ENCODE assay signal across 1 cellular context in genomic region chr19:35509018-35509652, GRCh38.
TF ChIP-seq lines count a peak whose summit lies in the region.

No MANE protein-coding gene starts in this region.

TF ChIP-seq in GM12878, 131 proteins besides CTCF, POLR2A, EP300 and RAD21 (continues in another document):
- TF ChIP-seq SUZ12 (IDR thresholded peaks at IDR 0.05; ENCODE audit: unreplicated experiment) (no peak), HSF1 (IDR thresholded peaks at IDR 0.05; ENCODE audit: low read depth, low read length) (no peak), NKRF (conservative IDR thresholded peaks at IDR 0.05) (no peak), NFIC (IDR thresholded peaks at IDR 0.05; ENCODE audit: low read depth, low read length) (no peak), RCOR1 (conservative IDR thresholded peaks at IDR 0.05; ENCODE audit: low read depth, low read length) (no peak), CREM (IDR thresholded peaks at IDR 0.05; ENCODE audit: low read depth) (no peak), IKZF2 (IDR thresholded peaks at IDR 0.05) (no peak), RFX5 (IDR thresholded peaks at IDR 0.05; ENCODE audit: low read depth, low read length) (no peak), E4F1 (IDR thresholded peaks at IDR 0.05; ENCODE audit: borderline replicate concordance, partially characterized antibody) (no peak), ZZZ3 (IDR thresholded peaks at IDR 0.05; ENCODE audit: control insufficient read depth, insufficient read length, low read depth) (no peak), ZBTB11 (CRISPR knock-in tag; IDR thresholded peaks at IDR 0.05) (no peak), MAX (IDR thresholded peaks at IDR 0.05; ENCODE audit: low read depth, low read length) (peak; percentile 64; the same call in 1 of the 2 replicates), TARDBP (IDR thresholded peaks at IDR 0.05; ENCODE audit: borderline replicate concordance) (no peak), ZNF687 (IDR thresholded peaks at IDR 0.05) (0 out of 2 replicates have a peak, but pooled peaks have one; percentile 17), ATF3 (IDR thresholded peaks at IDR 0.05; ENCODE audit: borderline replicate concordance, extremely low read depth, low read depth, low read length) (no peak), RELA (IDR thresholded peaks at IDR 0.05; ENCODE audit: borderline replicate concordance, partially characterized antibody) (no peak), ETV6 (conservative IDR thresholded peaks at IDR 0.05 in 1 of 2, IDR thresholded peaks at IDR 0.05 in 1 of 2; ENCODE audit: borderline replicate concordance in 1 of 2, low read depth in 1 of 2) (no peak), RB1 (IDR thresholded peaks at IDR 0.05; ENCODE audit: borderline replicate concordance) (no peak), ASH2L (IDR thresholded peaks at IDR 0.05; ENCODE audit: borderline replicate concordance, low read depth) (no peak), CBX3 (IDR thresholded peaks at IDR 0.05; ENCODE audit: borderline replicate concordance, low read depth) (no peak), FOS (IDR thresholded peaks at IDR 0.05; ENCODE audit: borderline replicate concordance, extremely low read depth, insufficient read length) (no peak), KAT2A (conservative IDR thresholded peaks at IDR 0.05; ENCODE audit: control insufficient read depth, low read depth, low read length) (no peak), ZBTB33 (IDR thresholded peaks at IDR 0.05) (no peak), SMAD5 (IDR thresholded peaks at IDR 0.05; ENCODE audit: low read depth) (0 out of 2 replicates have a peak, but pooled peaks have one; percentile 38), JUND (IDR thresholded peaks at IDR 0.05; ENCODE audit: low read depth, low read length) (no peak), CBX5 (IDR thresholded peaks at IDR 0.05; ENCODE audit: low read depth) (no peak), USF2 (IDR thresholded peaks at IDR 0.05; ENCODE audit: borderline replicate concordance, low read depth, low read length) (peak; percentile 51), ELK1 (IDR thresholded peaks at IDR 0.05; ENCODE audit: low read depth, low read length) (no peak), SP1 (IDR thresholded peaks at IDR 0.05; ENCODE audit: low read depth, low read length) (no peak), MTA2 (IDR thresholded peaks at IDR 0.05; ENCODE audit: low read depth) (no peak), IKZF1 (conservative IDR thresholded peaks at IDR 0.05) (no peak), YY1 (IDR thresholded peaks at IDR 0.05; ENCODE audit: low read depth, low read length) (no peak), LARP7 (IDR thresholded peaks at IDR 0.05) (no peak), CHD1 (IDR thresholded peaks at IDR 0.05; ENCODE audit: low read depth, low read length) (no peak), SREBF2 (IDR thresholded peaks at IDR 0.05; ENCODE audit: low read length) (no peak), MLLT1 (IDR thresholded peaks at IDR 0.05) (peak; percentile 68; the same call in 1 of the 2 replicates), RAD51 (IDR thresholded peaks at IDR 0.05) (peak; percentile 90), MXI1 (IDR thresholded peaks at IDR 0.05; ENCODE audit: low read depth, low read length) (peak; percentile 80; the same call in 1 of the 2 replicates), SUPT20H (IDR thresholded peaks at IDR 0.05; ENCODE audit: borderline replicate concordance, control insufficient read depth, low read depth, low read length) (no peak), CBFB (IDR thresholded peaks at IDR 0.05; ENCODE audit: low read depth) (no peak), PML (IDR thresholded peaks at IDR 0.05; ENCODE audit: low read length) (no peak)
